Comparison of ENCODE assay signal across 8 cellular contexts in genomic region chr2:11343626-11344341, GRCh38. TPM values are rescaled to one million over a fixed set of nuclear protein-coding genes. Genes with fewer than 3 reads are reported as not detected.
DNase-seq lines count a peak whose midpoint lies in the region; ATAC-seq, FAIRE-seq and TF ChIP-seq lines count a peak whose summit lies in the region.

No MANE protein-coding gene starts in this region.

- intact Hi-C loops in endothelial cell of umbilical vein (cut with micrococcal nuclease), result loop anchor here (1.0 to 5.0 kb wide), 8 partner anchors 31 to 531 kb away; partner anchors contain the start of genes PDIA6 and SLC66A3

- peak overlapping the region; percentile 44 for H2AFZ ChIP-seq in endothelial cell of umbilical vein (ENCODE audit: low read depth, low read length)

- H3K4me3 ChIP-seq in endothelial cell of umbilical vein (replicated peaks in 1 of 3; ENCODE audit: insufficient read depth in 1 of 3, low read depth in 1 of 3, low read length in 3 of 3) (peak overlapping the region; percentile 79 to 94 (median 92)), muscle layer of colon (ENCODE audit: low read depth in 1 of 2, low read length in 2 of 2) (peak overlapping the region; percentile 96 to 97)

- peaks cover 9% of the 10 kb centered on the region for H4K20me1 ChIP-seq in endothelial cell of umbilical vein (replicated peaks; ENCODE audit: control insufficient read depth, extremely low read depth, insufficient read depth, low read length)

- H3K9ac ChIP-seq in endothelial cell of umbilical vein (replicated peaks; ENCODE audit: extremely low read depth, insufficient read depth, low read length) (peak overlapping the region; percentile 88), muscle layer of colon (ENCODE audit: low read length) (peak overlapping the region; percentile 61)

- H3K9me3 ChIP-seq in endothelial cell of umbilical vein (replicated peaks; ENCODE audit: control insufficient read depth, insufficient read depth, low read length) (no peaks in the 10 kb centered on the region), muscle layer of colon (ENCODE audit: low read length) (no peaks in the 10 kb centered on the region)

- TF ChIP-seq POLR2A in endothelial cell of umbilical vein (IDR thresholded peaks at IDR 0.05; ENCODE audit: low read depth, low read length), result no peak

- CTCF ChIA-PET in endothelial cell of umbilical vein (lab: Charles Lee), result interaction anchor here (0.7 to 5.2 kb wide), 11 partner anchors 23 to 511 kb away, joined by 3 to 67 read pairs (median 7); partner anchors contain the start of gene SLC66A3

- dilution Hi-C loops in endothelial cell of umbilical vein (cut with MboI; ENCODE audit: extremely low pct_ligation_motif_present, low sequenced_read_pairs), result no loop called here

- no peaks in the 10 kb centered on the region for H3K9me1 ChIP-seq in endothelial cell of umbilical vein (replicated peaks; ENCODE audit: control insufficient read depth, extremely low read depth, insufficient read depth, low read length)

- peak overlapping the region; percentile 68 for H3K27ac ChIP-seq in endothelial cell of umbilical vein (ENCODE audit: insufficient read depth, low read depth, low read length)
- H3K27ac ChIP-seq in muscle layer of colon (ENCODE audit: low read depth, low read length), result peak overlapping the region; percentile 94
- peak overlapping the region; percentile 82 for H3K27ac ChIP-seq in temporal lobe (ENCODE audit: low read depth, low read length)

- no TSS peak for BruUV-seq in endothelial cell of umbilical vein (replicated peaks; lab: Mats Ljungman, UMichigan)

- DNase-seq in 8988T (peak; percentile 39), GM13976 (ENCODE audit: low spot score) (peak; percentile 62), NCI-H2171 (lab: John Stamatoyannopoulos, UW) (peak; percentile 53), endothelial cell of umbilical vein (ENCODE audit: low read depth, low spot score) (peak; percentile 42)
- DNase-seq in activated CD8-positive, alpha-beta memory T cell treated with anti-CD3 and anti-CD28 coated beads for 24 hours, result peak; percentile 73

- H3K79me2 ChIP-seq in endothelial cell of umbilical vein (ENCODE audit: control insufficient read depth, insufficient read depth, low read length), result peaks cover 54% of the 10 kb centered on the region

- POLR2A ChIA-PET in endothelial cell of umbilical vein (lab: Charles Lee), result interaction anchor here (0.6 to 2.2 kb wide), 5 partner anchors 23 to 188 kb away, joined by 3 to 11 read pairs (median 8); partner anchors contain the start of gene SLC66A3

- peak; percentile 74 for FAIRE-seq in endothelial cell of umbilical vein (lab: Jason Lieb, UNC)

- H3K36me3 ChIP-seq in endothelial cell of umbilical vein (ENCODE audit: control insufficient read depth in 2 of 2, extremely low read depth in 1 of 2, insufficient read depth in 2 of 2, low read length in 2 of 2) (no peaks in the 10 kb centered on the region), muscle layer of colon (ENCODE audit: insufficient read depth, low read length) (no peaks in the 10 kb centered on the region)

- H3K27me3 ChIP-seq in endothelial cell of umbilical vein (ENCODE audit: control insufficient read depth in 2 of 2, insufficient read depth in 2 of 2, low read length in 2 of 2) (no peaks in the 10 kb centered on the region), muscle layer of colon (ENCODE audit: control insufficient read depth in 1 of 2, insufficient read depth in 2 of 2, low read length in 2 of 2) (no peaks in the 10 kb centered on the region)

- in situ Hi-C loops in GM13976 (cut with MboI; ENCODE audit: low sequenced_read_pairs, unreplicated experiment), result no loop called here

- no peak for TF ChIP-seq CTCF in GM13976 (IDR thresholded peaks at IDR 0.05; ENCODE audit: borderline replicate concordance, control extremely low read depth, extremely low read depth, insufficient read depth, missing control alignments)
- TF ChIP-seq CTCF in endothelial cell of umbilical vein (IDR thresholded peaks at IDR 0.05; ENCODE audit: extremely low read depth in 1 of 2, insufficient read depth in 1 of 2, low read depth in 1 of 2, low read length in 2 of 2), result no peak

- H3K4me2 ChIP-seq in endothelial cell of umbilical vein (ENCODE audit: insufficient read depth, low read length), result peak overlapping the region; percentile 97

- H3K4me1 ChIP-seq in endothelial cell of umbilical vein (ENCODE audit: control insufficient read depth, extremely low read depth, insufficient read depth, low read length) (peaks cover 25% of the 10 kb centered on the region), muscle layer of colon (ENCODE audit: insufficient read depth, low read length) (peaks cover 35% of the 10 kb centered on the region)

- ATAC-seq in HG02840 (IDR thresholded peaks at IDR 0.05; ENCODE audit: low FRiP score, unreplicated experiment), result peak; percentile 39

TF ChIP-seq in endothelial cell of umbilical vein, 7 proteins besides CTCF, POLR2A, EP300 and RAD21:
- TF ChIP-seq GATA2 (IDR thresholded peaks at IDR 0.05; ENCODE audit: insufficient read depth, insufficient read length, low read depth, low read length) (no peak), MYC (IDR thresholded peaks at IDR 0.05; ENCODE audit: low read depth, low read length) (no peak), FOS (IDR thresholded peaks at IDR 0.05; ENCODE audit: borderline replicate concordance, insufficient read depth, low read length) (no peak), JUN (IDR thresholded peaks at IDR 0.05; ENCODE audit: borderline replicate concordance, insufficient read depth, insufficient read length, low read depth) (no peak), MAX (IDR thresholded peaks at IDR 0.05; ENCODE audit: insufficient read depth, insufficient read length) (no peak), POLR2AphosphoS5 (IDR thresholded peaks at IDR 0.05; ENCODE audit: insufficient read depth, low read depth, low read length) (no peak), EZH2 (IDR thresholded peaks at IDR 0.05; ENCODE audit: borderline replicate concordance, low read depth, low read length, severe bottlenecking) (no peak)

RNA-seq across cellular contexts. Expression of gene ROCK2, which starts 0.7 kb away (rescaled TPM):
- total RNA-seq in endothelial cell of umbilical vein, result 54.3 and 56.5 TPM in 2 replicates
- polyA plus RNA-seq in endothelial cell of umbilical vein, result 3.5 and 5.2 TPM in 2 replicates
- polyA plus RNA-seq in endothelial cell of umbilical vein (2011; cell fraction: cytosol; rRNA removed), result 6.9 and 7.1 TPM in 2 replicates
- polyA plus RNA-seq in endothelial cell of umbilical vein (2011; cell fraction: nucleus; rRNA removed), result 11.1 and 15.9 TPM in 2 replicates
- polyA plus RNA-seq in endothelial cell of umbilical vein (2012), result 29.6 and 37.7 TPM in 2 replicates
- 24.7 and 30.4 TPM in 2 replicates for polyA minus RNA-seq in endothelial cell of umbilical vein
- 33.8 TPM for polyA minus RNA-seq in endothelial cell of umbilical vein (2011; cell fraction: cytosol; rRNA and poly(A)+ RNA removed)
- 42.6 and 72.6 TPM in 2 replicates for polyA minus RNA-seq in endothelial cell of umbilical vein (2011; cell fraction: nucleus; rRNA and poly(A)+ RNA removed)
- 47.5 TPM for total RNA-seq in temporal lobe

Comparison
In these comparisons a context has a peak if more than half of its experiments do, and no peak if none do; other contexts are left out.
1. Peak in every context shown above with its lines: DNase-seq, ATAC-seq, H3K4me3 ChIP-seq and H3K27ac ChIP-seq.